1 cellular context compared by ENCODE assay signal in genomic region chr1:150548324-150548631, GRCh38.
TF ChIP-seq lines count a peak whose summit lies in the region.

No MANE protein-coding gene starts in this region.

TF ChIP-seq in K562, 482 proteins besides CTCF, POLR2A, EP300 and RAD21:
- no peak for TF ChIP-seq ZNF589 (CRISPR knock-in tag; IDR thresholded peaks at IDR 0.05; ENCODE audit: low read depth)
- TF ChIP-seq U2AF1 (optimal IDR thresholded peaks at IDR 0.05; ENCODE audit: low read depth, low read length) = no peak
- no peak for TF ChIP-seq HIVEP1 (CRISPR knock-in tag; IDR thresholded peaks at IDR 0.05)
- TF ChIP-seq HLTF (IDR thresholded peaks at IDR 0.05) = no peak
- TF ChIP-seq CREB5 (CRISPR knock-in tag; IDR thresholded peaks at IDR 0.05) = no peak
- no peak for TF ChIP-seq MEF2A (IDR thresholded peaks at IDR 0.05; ENCODE audit: control insufficient read depth, low read depth, low read length)
- TF ChIP-seq KLF10 (CRISPR knock-in tag; IDR thresholded peaks at IDR 0.05) = no peak
- no peak for TF ChIP-seq ATF3 (IDR thresholded peaks at IDR 0.05)
- TF ChIP-seq ATF3 (CRISPR knock-in tag; conservative IDR thresholded peaks at IDR 0.05) = no peak
- TF ChIP-seq SIN3B (IDR thresholded peaks at IDR 0.05; ENCODE audit: low read depth) = no peak
- no peak for TF ChIP-seq TRIM25 (IDR thresholded peaks at IDR 0.05; ENCODE audit: borderline replicate concordance)
- no peak for TF ChIP-seq ZBTB5 (IDR thresholded peaks at IDR 0.05)
- peak; percentile 28 for TF ChIP-seq TAF9B (IDR thresholded peaks at IDR 0.05; ENCODE audit: partially characterized antibody)
- TF ChIP-seq ELF1 (tag; IDR thresholded peaks at IDR 0.05) = no peak
- no peak for TF ChIP-seq DIDO1 (tag; IDR thresholded peaks at IDR 0.05; ENCODE audit: low read depth)
- TF ChIP-seq TSC22D4 (tag; IDR thresholded peaks at IDR 0.05) = no peak
- no peak for TF ChIP-seq WHSC1 (IDR thresholded peaks at IDR 0.05; ENCODE audit: low read length)
- no peak for TF ChIP-seq CBX3 (IDR thresholded peaks at IDR 0.05; ENCODE audit: borderline replicate concordance in 1 of 2, low read length in 2 of 2)
- no peak for TF ChIP-seq ZNF717 (CRISPR knock-in tag; IDR thresholded peaks at IDR 0.05)
- TF ChIP-seq ZFPM2 (CRISPR knock-in tag; IDR thresholded peaks at IDR 0.05) = no peak
- TF ChIP-seq GTF2A2 (tag; IDR thresholded peaks at IDR 0.05) = no peak
- TF ChIP-seq XRCC5 (IDR thresholded peaks at IDR 0.05; ENCODE audit: low read depth, low read length) = no peak
- TF ChIP-seq ZNF696 (CRISPR knock-in tag; conservative IDR thresholded peaks at IDR 0.05) = no peak
- no peak for TF ChIP-seq ZNF253 (CRISPR knock-in tag; conservative IDR thresholded peaks at IDR 0.05)
- TF ChIP-seq ZHX1 (conservative IDR thresholded peaks at IDR 0.05; ENCODE audit: low read length) = no peak
- TF ChIP-seq PRMT5 (CRISPR knock-in tag; IDR thresholded peaks at IDR 0.05) = no peak
- TF ChIP-seq ADNP (tag; IDR thresholded peaks at IDR 0.05) = peak; percentile 62; the same call in 1 of the 2 replicates
- 0 out of 2 replicates have a peak, but pooled peaks have one; percentile 23 for TF ChIP-seq NFRKB (IDR thresholded peaks at IDR 0.05; ENCODE audit: low read depth)
- peak; percentile 73 to 88 for TF ChIP-seq KDM1A (IDR thresholded peaks at IDR 0.05)
- TF ChIP-seq MAFG (tag; conservative IDR thresholded peaks at IDR 0.05) = no peak
- no peak for TF ChIP-seq ZNF740 (CRISPR knock-in tag; IDR thresholded peaks at IDR 0.05)
- TF ChIP-seq ZNF740 (tag; IDR thresholded peaks at IDR 0.05) = no peak
